28 cellular contexts compared by ENCODE assay signal in the genomic region with DNA sequence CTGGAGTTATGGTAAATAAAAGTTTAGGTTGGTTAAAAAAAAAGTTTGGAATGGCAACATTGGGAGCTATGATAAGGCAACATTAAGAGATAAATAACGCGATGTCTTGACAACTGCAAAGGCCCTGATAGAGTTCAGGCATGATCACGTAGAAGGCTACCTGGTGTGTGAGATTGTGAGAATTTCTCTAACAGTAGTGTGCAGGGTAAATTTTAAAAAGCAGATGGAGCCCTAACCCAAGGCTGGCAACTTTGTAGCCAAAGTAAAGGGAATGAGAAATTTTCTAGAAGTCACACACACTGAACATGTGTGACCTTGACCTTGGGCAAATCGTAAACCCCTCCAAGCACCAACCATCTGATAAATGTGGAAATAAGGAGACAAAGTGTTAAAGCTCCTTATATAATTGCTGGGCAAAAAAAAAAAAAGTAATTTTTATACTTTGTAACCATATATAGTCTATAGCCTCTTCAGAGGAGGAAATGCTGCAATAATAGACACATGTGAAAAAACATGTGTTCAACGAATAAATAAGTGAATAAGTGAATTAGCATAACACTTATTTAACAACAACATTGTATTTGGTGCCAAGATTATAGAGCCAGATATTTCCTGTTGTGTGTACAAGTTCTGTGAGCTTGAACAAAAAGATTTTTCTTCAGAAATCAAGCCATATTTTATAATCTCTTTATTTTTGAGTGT. TPM values are rescaled to one million over a fixed set of nuclear protein-coding genes. Genes with fewer than 3 reads are reported as not detected.
DNase-seq lines count a peak whose midpoint lies in the region; ATAC-seq and TF ChIP-seq lines count a peak whose summit lies in the region.
"Had no signal": no experiment of that assay in that cellular context is flagged by ENCODE, and none has a peak within 500 bp of the region (broad histone marks: within the 10 kb centered on the region; RNA-seq: fewer than 3 reads in every experiment).

No MANE protein-coding gene starts in this region.

- no peaks in the 10 kb centered on the region for H3K27me3 ChIP-seq in kidney epithelial cell (ENCODE audit: control insufficient read depth, insufficient read depth, low read length)
- H3K27me3 ChIP-seq: BLaER1 treated with 17β-estradiol and CSF1 and Interleukin-3, amounts not matched to agents 10 nM and 100 nM; brain microvascular endothelial cell; left lung; MG63; suprapubic skin had no signal

- H3K36me3 Mint-ChIP-seq in chondrocyte (ENCODE audit: low read depth): no peaks in the 10 kb centered on the region
- H3K36me3 Mint-ChIP-seq: activated naive CD4-positive, alpha-beta T cell treated with anti-CD3 and anti-CD28 coated beads, Interleukin-2, amount 10 ng/mL, durations not matched to agents 7 days and 5 days had no signal

- H3K4me3 Mint-ChIP-seq in chondrocyte (ENCODE audit: unreplicated experiment): no peak overlapping the region
- H3K4me3 Mint-ChIP-seq: activated CD8-positive, alpha-beta T cell treated with anti-CD3 and anti-CD28 coated beads, Interleukin-2, amount 10 ng/mL, durations not matched to agents 7 days and 5 days; activated naive CD4-positive, alpha-beta T cell treated with anti-CD3 and anti-CD28 coated beads, Interleukin-2, amount 10 ng/mL, durations not matched to agents 7 days and 5 days; neural crest cell had no signal

- H3K36me3 ChIP-seq in kidney epithelial cell (ENCODE audit: control insufficient read depth, insufficient read depth, low read length): no peaks in the 10 kb centered on the region
- H3K36me3 ChIP-seq: brain microvascular endothelial cell, left lung, MG63, suprapubic skin had no signal

- H3K9me3 Mint-ChIP-seq in chondrocyte (ENCODE audit: low read depth): no peaks in the 10 kb centered on the region
- H3K9me3 Mint-ChIP-seq: activated naive CD4-positive, alpha-beta T cell treated with anti-CD3 and anti-CD28 coated beads, Interleukin-2, amount 10 ng/mL, durations not matched to agents 7 days and 5 days; neural crest cell had no signal

- peak; percentile 2 for TF ChIP-seq CTCF in GM10266 (IDR thresholded peaks at IDR 0.05; ENCODE audit: control insufficient read depth, insufficient read depth, low read depth, missing control alignments)
- peak; percentile 16 for TF ChIP-seq CTCF in HFF-Myc (IDR thresholded peaks at IDR 0.05; ENCODE audit: low read depth, low read length, missing control alignments)
- TF ChIP-seq CTCF in chondrocyte (IDR thresholded peaks at IDR 0.05): peak; percentile 48
- peak; percentile 5 for TF ChIP-seq CTCF in kidney epithelial cell (IDR thresholded peaks at IDR 0.05; ENCODE audit: insufficient read depth, low read length, poor library complexity, severe bottlenecking)

- peaks cover 11% of the 10 kb centered on the region for H3K4me1 Mint-ChIP-seq in chondrocyte (ENCODE audit: low read depth)
- H3K4me1 Mint-ChIP-seq: neural crest cell had no signal

- no peak overlapping the region for H3K27ac Mint-ChIP-seq in chondrocyte (ENCODE audit: unreplicated experiment)
- H3K27ac Mint-ChIP-seq: activated CD8-positive, alpha-beta T cell treated with anti-CD3 and anti-CD28 coated beads, Interleukin-2, amount 10 ng/mL, durations not matched to agents 7 days and 5 days; activated naive CD4-positive, alpha-beta T cell treated with anti-CD3 and anti-CD28 coated beads, Interleukin-2, amount 10 ng/mL, durations not matched to agents 7 days and 5 days had no signal

- ATAC-seq in GM19452 (IDR thresholded peaks at IDR 0.05; ENCODE audit: unreplicated experiment) (no peak), GM19035 (IDR thresholded peaks at IDR 0.05; ENCODE audit: unreplicated experiment) (no peak)
- ATAC-seq: activated CD8-positive, alpha-beta T cell treated with anti-CD3 and anti-CD28 coated beads, Interleukin-2, amount 10 ng/mL, durations not matched to agents 7 days and 5 days; left lung had no signal

- DNase-seq in GM10266 (ENCODE audit: extremely low spot score): no peak
- no peak for DNase-seq in HFF-Myc (ENCODE audit: extremely low read depth, low read depth)
- DNase-seq in chondrocyte (ENCODE audit: low spot score): no peak
- no peak for DNase-seq in kidney epithelial cell (ENCODE audit: low read depth)
- no peak for DNase-seq in NCI-H1092 (lab: John Stamatoyannopoulos, UW)
- no peak for DNase-seq in activated naive CD4-positive, alpha-beta T cell treated with Interleukin-2 at 50 U/mL for 16 hours
- DNase-seq: activated CD8-positive, alpha-beta T cell treated with anti-CD3 and anti-CD28 coated beads, Interleukin-2, amount 10 ng/mL, durations not matched to agents 7 days and 5 days; activated naive CD4-positive, alpha-beta T cell treated with anti-CD3 and anti-CD28 coated beads, Interleukin-2, amount 10 ng/mL, durations not matched to agents 7 days and 5 days; brain microvascular endothelial cell; DMS79; GM23248; KG1; left lung; mesenchymal stem cell; MG63; NCI-H1417 treated with DMSO at 0.1 percent for 48 hours; NCI-H2029 treated with DMSO at 0.1 percent for 48 hours; NCI-H524; retina; SHP77 treated with DMSO at 0.1 percent for 48 hours; small intestine; stimulated activated naive CD4-positive, alpha-beta T cell treated with Interleukin-2 at 50 U/mL for 16 hours; T-helper 9 cell had no signal

- H3K4me3 ChIP-seq in HFF-Myc (replicated peaks; ENCODE audit: low read depth, low read length): no peak overlapping the region
- H3K4me3 ChIP-seq in kidney epithelial cell (ENCODE audit: low read depth, low read length): no peak overlapping the region
- H3K4me3 ChIP-seq: BLaER1 treated with 17β-estradiol and CSF1 and Interleukin-3, amounts not matched to agents 10 nM and 100 nM; GM23248; left lung; MG63; suprapubic skin had no signal

- no peaks in the 10 kb centered on the region for H3K27me3 Mint-ChIP-seq in chondrocyte (ENCODE audit: low read depth)
- H3K27me3 Mint-ChIP-seq: activated naive CD4-positive, alpha-beta T cell treated with anti-CD3 and anti-CD28 coated beads, Interleukin-2, amount 10 ng/mL, durations not matched to agents 7 days and 5 days had no signal

RNA-seq across cellular contexts. Expression of a gene that starts 18.2 kb away (rescaled TPM):
- 4.1 to 4.7 TPM (median 4.5 TPM) in 3 replicates for total RNA-seq in chondrocyte
- total RNA-seq in kidney epithelial cell: 1.9 and 2.5 TPM in 2 replicates
